In the genomic region with DNA sequence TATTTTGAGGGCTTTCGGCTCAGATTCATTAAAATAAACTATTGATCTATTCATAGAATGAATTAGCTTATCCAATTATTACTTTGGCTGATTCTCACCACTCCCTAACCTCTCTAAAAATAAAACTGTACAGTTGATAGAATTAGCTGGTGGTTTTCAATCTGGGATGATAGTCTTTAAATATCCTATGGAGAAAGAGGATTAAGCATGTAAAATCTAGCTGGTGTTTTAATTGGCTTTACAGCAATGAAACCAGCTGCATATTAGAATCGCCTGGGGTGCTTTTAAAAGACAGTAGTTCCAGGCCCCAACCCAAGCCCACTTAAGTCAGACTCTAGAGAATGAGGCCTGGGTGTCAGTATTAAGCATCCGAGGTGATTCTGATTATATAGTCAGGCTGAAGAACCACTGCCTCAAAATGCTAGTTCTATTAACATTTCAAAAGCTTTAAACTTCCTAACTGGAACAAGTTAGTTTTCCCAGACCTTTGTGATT, we compare ENCODE assay signal across 16 cellular contexts.
DNase-seq lines count a peak whose midpoint lies in the region; ATAC-seq, FAIRE-seq and TF ChIP-seq lines count a peak whose summit lies in the region.
"Had no signal": no experiment of that assay in that cellular context is flagged by ENCODE, and none has a peak within 500 bp of the region (broad histone marks: within the 10 kb centered on the region; RNA-seq: fewer than 3 reads in every experiment).

No MANE protein-coding gene starts in this region.

- no peaks in the 10 kb centered on the region for H3K27me3 Mint-ChIP-seq in astrocyte (ENCODE audit: low read depth, unreplicated experiment)
- peaks cover 6% of the 10 kb centered on the region for H3K27me3 Mint-ChIP-seq in neural progenitor cell (ENCODE audit: insufficient read depth, low read depth)
- H3K27me3 Mint-ChIP-seq: CD4-positive, CD25-positive, alpha-beta regulatory T cell had no signal

- H3K36me3 Mint-ChIP-seq in astrocyte (ENCODE audit: low read depth, unreplicated experiment) (peaks cover 68% of the 10 kb centered on the region), neural progenitor cell (peaks cover 76% of the 10 kb centered on the region)

- no peak for FAIRE-seq in astrocyte (lab: Jason Lieb, UNC)
- FAIRE-seq: GM18507 had no signal

- H3K4me3 Mint-ChIP-seq in astrocyte (ENCODE audit: unreplicated experiment) (no peak overlapping the region), neural progenitor cell (no peak overlapping the region)
- H3K4me3 Mint-ChIP-seq: CD4-positive, CD25-positive, alpha-beta regulatory T cell had no signal

- H3K4me3 ChIP-seq in SK-N-SH (ENCODE audit: low read depth in 2 of 2, low read length in 1 of 2) (no peak overlapping the region), astrocyte (ENCODE audit: insufficient read depth, low read depth, low read length) (no peak overlapping the region), neural progenitor cell (no peak overlapping the region), thoracic aorta (no peak overlapping the region), coronary artery (no peak overlapping the region)
- H3K4me3 ChIP-seq: BLaER1 treated with 17β-estradiol and CSF1 and Interleukin-3, amounts not matched to agents 10 nM and 100 nM had no signal

- peaks cover 93% of the 10 kb centered on the region for H4K20me1 ChIP-seq in SK-N-SH (ENCODE audit: insufficient read depth)
- H4K20me1 ChIP-seq in astrocyte (ENCODE audit: insufficient read depth, low read length): peaks cover 64% of the 10 kb centered on the region
- peaks cover 8% of the 10 kb centered on the region for H4K20me1 ChIP-seq in neural progenitor cell (ENCODE audit: low read depth)

- H3K9me3 ChIP-seq in SK-N-SH: no peaks in the 10 kb centered on the region
- H3K9me3 ChIP-seq in astrocyte (ENCODE audit: insufficient read depth, low read depth, low read length): no peaks in the 10 kb centered on the region
- no peaks in the 10 kb centered on the region for H3K9me3 ChIP-seq in neural progenitor cell (ENCODE audit: low read depth)
- no peaks in the 10 kb centered on the region for H3K9me3 ChIP-seq in thoracic aorta

- no peaks in the 10 kb centered on the region for H3K9me2 ChIP-seq in SK-N-SH

- TF ChIP-seq EP300 in SK-N-SH (IDR thresholded peaks at IDR 0.05; ENCODE audit: borderline replicate concordance in 1 of 2, low read depth in 1 of 2, low read length in 1 of 2): no peak

- H3K27ac Mint-ChIP-seq in astrocyte (ENCODE audit: unreplicated experiment) (no peak overlapping the region), neural progenitor cell (no peak overlapping the region)
- H3K27ac Mint-ChIP-seq: CD4-positive, CD25-positive, alpha-beta regulatory T cell had no signal

- CTCF ChIA-PET in SK-N-SH (lab: Yijun Ruan, JAX): interaction anchor here (1.7 kb wide), 1 partner anchor 43 kb away, joined by 4 read pairs; no protein-coding TSS in a partner anchor

- no peak overlapping the region for H2AFZ ChIP-seq in SK-N-SH (ENCODE audit: low read depth)
- H2AFZ ChIP-seq in astrocyte (ENCODE audit: low read depth, low read length): no peak overlapping the region
- no peak overlapping the region for H2AFZ ChIP-seq in neural progenitor cell (replicated peaks)

- TF ChIP-seq CTCF in SK-N-SH (IDR thresholded peaks at IDR 0.05): no peak
- no peak for TF ChIP-seq CTCF in astrocyte (IDR thresholded peaks at IDR 0.05; ENCODE audit: insufficient read depth, low read depth, low read length)
- no peak for TF ChIP-seq CTCF in neural progenitor cell (IDR thresholded peaks at IDR 0.05)
- no peak for TF ChIP-seq CTCF in thoracic aorta (IDR thresholded peaks at IDR 0.05)
- TF ChIP-seq CTCF in coronary artery (IDR thresholded peaks at IDR 0.05): no peak

- ATAC-seq in SK-N-SH treated with all-trans-retinoic acid at 6 μM for 48 hours (no peak), thoracic aorta (ENCODE audit: insufficient number of reproducible peaks, low FRiP score, low read depth) (no peak)
- ATAC-seq: HCT116 had no signal

- H3K79me2 ChIP-seq in SK-N-SH (ENCODE audit: insufficient read depth) (peaks cover 91% of the 10 kb centered on the region), astrocyte (ENCODE audit: insufficient read depth, low read length) (peaks cover 71% of the 10 kb centered on the region), neural progenitor cell (ENCODE audit: low read depth) (peaks cover 4% of the 10 kb centered on the region)

- TF ChIP-seq RAD21 in SK-N-SH (IDR thresholded peaks at IDR 0.05; ENCODE audit: low read length): no peak

- no peak for DNase-seq in SK-N-SH
- no peak for DNase-seq in astrocyte (ENCODE audit: low read depth)
- no peak for DNase-seq in neural progenitor cell (ENCODE audit: low spot score)
- DNase-seq in thoracic aorta (ENCODE audit: low spot score): no peak
- DNase-seq in NCI-H2107 (lab: John Stamatoyannopoulos, UW): no peak
- no peak for DNase-seq in mesenteric fat pad (ENCODE audit: low spot score)
- no peak for DNase-seq in coronary artery (ENCODE audit: low spot score)
- DNase-seq: AML-193; CD4-positive, CD25-positive, alpha-beta regulatory T cell; DMS 273 treated with DMSO at 0.1 percent for 48 hours had no signal

- H3K4me1 ChIP-seq in SK-N-SH (ENCODE audit: control insufficient read depth in 1 of 2, insufficient read depth in 2 of 2, low read depth in 1 of 2, low read length in 1 of 2) (peaks cover 0 to 49% of the 10 kb centered on the region in 2 experiments), astrocyte (ENCODE audit: insufficient read depth, low read length) (peaks cover 26% of the 10 kb centered on the region), neural progenitor cell (peaks cover 2% of the 10 kb centered on the region), thoracic aorta (ENCODE audit: control insufficient read depth in 1 of 2, low read depth in 2 of 2) (peaks cover 0 to 56% of the 10 kb centered on the region in 2 donors)
- H3K4me1 ChIP-seq: BLaER1 treated with 17β-estradiol and CSF1 and Interleukin-3, amounts not matched to agents 10 nM and 100 nM had no signal

- H3K27ac ChIP-seq in SK-N-SH (ENCODE audit: low read depth in 2 of 2, low read length in 1 of 2): peak overlapping the region; percentile 25 to 94
- H3K27ac ChIP-seq in astrocyte (ENCODE audit: low read depth, low read length): peak overlapping the region; percentile 16
- H3K27ac ChIP-seq in neural progenitor cell: peak overlapping the region; percentile 3
- H3K27ac ChIP-seq in thoracic aorta: peak overlapping the region; percentile 29 to 53
- H3K27ac ChIP-seq in coronary artery: peak overlapping the region in 1 of 2 donors; percentile 1
- H3K27ac ChIP-seq: 22Rv1; BLaER1 treated with 17β-estradiol and CSF1 and Interleukin-3, amounts not matched to agents 10 nM and 100 nM; HL-60 had no signal

- H3K9ac ChIP-seq in SK-N-SH: no peak overlapping the region
- no peak overlapping the region for H3K9ac ChIP-seq in astrocyte (ENCODE audit: low read length)
- no peak overlapping the region for H3K9ac ChIP-seq in neural progenitor cell
- H3K9ac ChIP-seq: BLaER1 treated with 17β-estradiol and CSF1 and Interleukin-3, amounts not matched to agents 10 nM and 100 nM had no signal

- POLR2A ChIA-PET in SK-N-SH (lab: Yijun Ruan, JAX): no interaction called here

- 96% methylated on average over 3 of the region's 3 CpGs for WGBS in SK-N-SH (ENCODE audit: low lambda C conversion rate)

- H3F3A ChIP-seq in SK-N-SH (replicated peaks; ENCODE audit: insufficient read depth) (peaks cover 88% of the 10 kb centered on the region), neural progenitor cell (ENCODE audit: low read depth) (peaks cover 5% of the 10 kb centered on the region)

- H3K36me3 ChIP-seq in SK-N-SH (replicated peaks in 1 of 2; ENCODE audit: control insufficient read depth in 1 of 2, insufficient read depth in 2 of 2, low read length in 1 of 2) (peaks cover 98% of the 10 kb centered on the region in 2 experiments), astrocyte (ENCODE audit: insufficient read depth, low read length) (peaks cover 77% of the 10 kb centered on the region), neural progenitor cell (peaks cover 14% of the 10 kb centered on the region), thoracic aorta (peaks cover 60% of the 10 kb centered on the region)

- no peaks in the 10 kb centered on the region for H3K9me3 Mint-ChIP-seq in astrocyte (ENCODE audit: unreplicated experiment)
- H3K9me3 Mint-ChIP-seq in neural progenitor cell: peaks cover 6% of the 10 kb centered on the region
- H3K9me3 Mint-ChIP-seq: CD4-positive, CD25-positive, alpha-beta regulatory T cell had no signal

- H3K4me1 Mint-ChIP-seq in astrocyte (ENCODE audit: low read depth, unreplicated experiment): peaks cover 38% of the 10 kb centered on the region
- H3K4me1 Mint-ChIP-seq in neural progenitor cell: peaks cover 6% of the 10 kb centered on the region

- H3K27me3 ChIP-seq in SK-N-SH (ENCODE audit: insufficient read depth): no peaks in the 10 kb centered on the region
- H3K27me3 ChIP-seq in astrocyte (ENCODE audit: insufficient read depth, low read length): no peaks in the 10 kb centered on the region
- H3K27me3 ChIP-seq in neural progenitor cell: no peaks in the 10 kb centered on the region
- no peaks in the 10 kb centered on the region for H3K27me3 ChIP-seq in thoracic aorta (replicated peaks; ENCODE audit: insufficient read depth)
- H3K27me3 ChIP-seq: BLaER1 treated with 17β-estradiol and CSF1 and Interleukin-3, amounts not matched to agents 10 nM and 100 nM had no signal

- H3K4me2 ChIP-seq in SK-N-SH (no peak overlapping the region), astrocyte (ENCODE audit: low read length) (no peak overlapping the region), neural progenitor cell (no peak overlapping the region)
- H3K4me2 ChIP-seq: BLaER1 treated with 17β-estradiol and CSF1 and Interleukin-3, amounts not matched to agents 10 nM and 100 nM had no signal

TF ChIP-seq in SK-N-SH, 30 proteins besides CTCF, POLR2A, EP300 and RAD21 (continues in another document):
- TF ChIP-seq SIN3A (IDR thresholded peaks at IDR 0.05; ENCODE audit: borderline replicate concordance, low read depth, low read length) (no peak), POLR2AphosphoS5 (IDR thresholded peaks at IDR 0.05; ENCODE audit: low read depth, low read length) (0 out of 2 replicates have a peak, but pooled peaks have one; percentile 1), CHD2 (IDR thresholded peaks at IDR 0.05; ENCODE audit: low read length, partially characterized antibody) (no peak), NFIC (IDR thresholded peaks at IDR 0.05; ENCODE audit: borderline replicate concordance) (no peak), EZH2phosphoT487 (IDR thresholded peaks at IDR 0.05; ENCODE audit: borderline replicate concordance, low read depth) (no peak), TEAD4 (IDR thresholded peaks at IDR 0.05; ENCODE audit: borderline replicate concordance, insufficient read depth) (no peak)

TF ChIP-seq in SK-N-SH treated with all-trans-retinoic acid at 6 μM for 48 hours, 23 proteins besides CTCF, POLR2A, EP300 and RAD21 (continues in another document):
- TF ChIP-seq TOX (CRISPR knock-in tag; IDR thresholded peaks at IDR 0.05; ENCODE audit: borderline replicate concordance) (no peak), PPARA (CRISPR knock-in tag; IDR thresholded peaks at IDR 0.05; ENCODE audit: borderline replicate concordance) (no peak)
